ENCODE assay signal across 1 cellular context in the genomic region with DNA sequence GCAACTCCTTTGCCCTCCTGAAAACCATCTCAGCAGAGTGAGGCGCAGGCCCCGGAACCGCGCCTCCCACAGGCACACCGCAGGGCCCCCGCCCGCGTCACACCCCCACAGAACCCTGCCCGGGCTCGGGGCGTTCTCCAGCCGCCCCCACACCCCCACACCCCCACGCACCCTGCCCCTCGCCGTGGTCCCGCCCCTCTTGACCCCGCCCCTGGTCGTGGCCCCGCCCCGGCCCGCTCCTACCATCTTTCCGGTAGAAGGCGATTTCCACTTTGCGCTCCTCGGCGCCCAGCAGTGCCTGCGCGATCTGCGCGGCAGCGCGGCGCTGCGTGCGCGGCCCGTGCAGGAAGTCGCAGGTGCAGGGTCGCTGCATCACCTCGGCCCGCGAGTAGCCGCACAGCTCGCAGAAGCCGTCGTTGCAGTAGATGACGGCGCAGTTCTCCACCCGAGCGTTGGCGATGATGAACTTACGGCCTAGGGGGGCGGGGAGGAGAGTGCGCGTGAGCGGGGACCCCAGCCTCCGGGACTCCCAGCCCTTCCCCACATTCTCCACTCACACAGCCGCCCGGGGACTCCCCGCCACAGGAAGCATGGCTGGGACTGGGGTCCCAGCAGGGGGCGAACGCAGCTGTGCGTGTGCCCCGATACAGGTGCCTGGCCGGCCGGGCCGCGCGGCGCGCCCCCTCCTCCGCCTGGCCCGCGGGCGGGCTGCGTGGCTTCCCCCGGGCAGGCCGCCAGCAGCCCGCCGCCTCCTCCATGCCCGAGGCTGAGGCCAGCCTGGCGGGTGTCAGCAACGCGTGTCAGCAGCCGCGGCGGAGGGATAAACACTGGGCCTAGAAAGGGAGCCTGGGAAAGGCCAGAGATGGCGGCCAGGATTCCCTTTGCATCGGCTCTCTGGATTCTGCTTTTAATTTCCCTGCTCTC.
TF ChIP-seq lines count a peak whose summit lies in the region.

No MANE protein-coding gene starts in this region.

TF ChIP-seq in K562, 482 proteins besides CTCF, POLR2A, EP300 and RAD21 (continued from another document and continues in another):
- TF ChIP-seq, protein P1, sequence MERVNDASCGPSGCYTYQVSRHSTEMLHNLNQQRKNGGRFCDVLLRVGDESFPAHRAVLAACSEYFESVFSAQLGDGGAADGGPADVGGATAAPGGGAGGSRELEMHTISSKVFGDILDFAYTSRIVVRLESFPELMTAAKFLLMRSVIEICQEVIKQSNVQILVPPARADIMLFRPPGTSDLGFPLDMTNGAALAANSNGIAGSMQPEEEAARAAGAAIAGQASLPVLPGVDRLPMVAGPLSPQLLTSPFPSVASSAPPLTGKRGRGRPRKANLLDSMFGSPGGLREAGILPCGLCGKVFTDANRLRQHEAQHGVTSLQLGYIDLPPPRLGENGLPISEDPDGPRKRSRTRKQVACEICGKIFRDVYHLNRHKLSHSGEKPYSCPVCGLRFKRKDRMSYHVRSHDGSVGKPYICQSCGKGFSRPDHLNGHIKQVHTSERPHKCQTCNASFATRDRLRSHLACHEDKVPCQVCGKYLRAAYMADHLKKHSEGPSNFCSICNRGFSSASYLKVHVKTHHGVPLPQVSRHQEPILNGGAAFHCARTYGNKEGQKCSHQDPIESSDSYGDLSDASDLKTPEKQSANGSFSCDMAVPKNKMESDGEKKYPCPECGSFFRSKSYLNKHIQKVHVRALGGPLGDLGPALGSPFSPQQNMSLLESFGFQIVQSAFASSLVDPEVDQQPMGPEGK (CRISPR knock-in tag; IDR thresholded peaks at IDR 0.05; ENCODE audit: borderline replicate concordance) = no peak
- TF ChIP-seq HMG20B (CRISPR knock-in tag; IDR thresholded peaks at IDR 0.05) = no peak
- no peak for TF ChIP-seq ZC3H8 (IDR thresholded peaks at IDR 0.05)
- no peak for TF ChIP-seq ZNF695 (CRISPR knock-in tag; IDR thresholded peaks at IDR 0.05)
- no peak for TF ChIP-seq MCM2 (IDR thresholded peaks at IDR 0.05; ENCODE audit: low read depth)
- no peak for TF ChIP-seq CHCHD3 (CRISPR knock-in tag; IDR thresholded peaks at IDR 0.05)
- TF ChIP-seq SMAD3 (CRISPR knock-in tag; conservative IDR thresholded peaks at IDR 0.05) = no peak
- TF ChIP-seq GTF2F1 (IDR thresholded peaks at IDR 0.05; ENCODE audit: low read depth, low read length) = peak; percentile 53; the same call in 1 of the 2 replicates
- no peak for TF ChIP-seq ZNF23 (CRISPR knock-in tag; IDR thresholded peaks at IDR 0.05)
- TF ChIP-seq KDM5B (IDR thresholded peaks at IDR 0.05; ENCODE audit: insufficient replicate concordance, low read depth, low read length) = peak; percentile 86
- 0 out of 2 replicates have a peak, but pooled peaks have one; percentile 6 for TF ChIP-seq HDAC6 (IDR thresholded peaks at IDR 0.05; ENCODE audit: low read depth, low read length)
- no peak for TF ChIP-seq ZZZ3 (IDR thresholded peaks at IDR 0.05)
- TF ChIP-seq, protein P2, sequence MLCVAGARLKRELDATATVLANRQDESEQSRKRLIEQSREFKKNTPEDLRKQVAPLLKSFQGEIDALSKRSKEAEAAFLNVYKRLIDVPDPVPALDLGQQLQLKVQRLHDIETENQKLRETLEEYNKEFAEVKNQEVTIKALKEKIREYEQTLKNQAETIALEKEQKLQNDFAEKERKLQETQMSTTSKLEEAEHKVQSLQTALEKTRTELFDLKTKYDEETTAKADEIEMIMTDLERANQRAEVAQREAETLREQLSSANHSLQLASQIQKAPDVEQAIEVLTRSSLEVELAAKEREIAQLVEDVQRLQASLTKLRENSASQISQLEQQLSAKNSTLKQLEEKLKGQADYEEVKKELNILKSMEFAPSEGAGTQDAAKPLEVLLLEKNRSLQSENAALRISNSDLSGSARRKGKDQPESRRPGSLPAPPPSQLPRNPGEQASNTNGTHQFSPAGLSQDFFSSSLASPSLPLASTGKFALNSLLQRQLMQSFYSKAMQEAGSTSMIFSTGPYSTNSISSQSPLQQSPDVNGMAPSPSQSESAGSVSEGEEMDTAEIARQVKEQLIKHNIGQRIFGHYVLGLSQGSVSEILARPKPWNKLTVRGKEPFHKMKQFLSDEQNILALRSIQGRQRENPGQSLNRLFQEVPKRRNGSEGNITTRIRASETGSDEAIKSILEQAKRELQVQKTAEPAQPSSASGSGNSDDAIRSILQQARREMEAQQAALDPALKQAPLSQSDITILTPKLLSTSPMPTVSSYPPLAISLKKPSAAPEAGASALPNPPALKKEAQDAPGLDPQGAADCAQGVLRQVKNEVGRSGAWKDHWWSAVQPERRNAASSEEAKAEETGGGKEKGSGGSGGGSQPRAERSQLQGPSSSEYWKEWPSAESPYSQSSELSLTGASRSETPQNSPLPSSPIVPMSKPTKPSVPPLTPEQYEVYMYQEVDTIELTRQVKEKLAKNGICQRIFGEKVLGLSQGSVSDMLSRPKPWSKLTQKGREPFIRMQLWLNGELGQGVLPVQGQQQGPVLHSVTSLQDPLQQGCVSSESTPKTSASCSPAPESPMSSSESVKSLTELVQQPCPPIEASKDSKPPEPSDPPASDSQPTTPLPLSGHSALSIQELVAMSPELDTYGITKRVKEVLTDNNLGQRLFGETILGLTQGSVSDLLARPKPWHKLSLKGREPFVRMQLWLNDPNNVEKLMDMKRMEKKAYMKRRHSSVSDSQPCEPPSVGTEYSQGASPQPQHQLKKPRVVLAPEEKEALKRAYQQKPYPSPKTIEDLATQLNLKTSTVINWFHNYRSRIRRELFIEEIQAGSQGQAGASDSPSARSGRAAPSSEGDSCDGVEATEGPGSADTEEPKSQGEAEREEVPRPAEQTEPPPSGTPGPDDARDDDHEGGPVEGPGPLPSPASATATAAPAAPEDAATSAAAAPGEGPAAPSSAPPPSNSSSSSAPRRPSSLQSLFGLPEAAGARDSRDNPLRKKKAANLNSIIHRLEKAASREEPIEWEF (CRISPR knock-in tag; IDR thresholded peaks at IDR 0.05) = no peak
- TF ChIP-seq PURB (CRISPR knock-in tag; IDR thresholded peaks at IDR 0.05; ENCODE audit: low read depth) = no peak
- TF ChIP-seq, protein P3, sequence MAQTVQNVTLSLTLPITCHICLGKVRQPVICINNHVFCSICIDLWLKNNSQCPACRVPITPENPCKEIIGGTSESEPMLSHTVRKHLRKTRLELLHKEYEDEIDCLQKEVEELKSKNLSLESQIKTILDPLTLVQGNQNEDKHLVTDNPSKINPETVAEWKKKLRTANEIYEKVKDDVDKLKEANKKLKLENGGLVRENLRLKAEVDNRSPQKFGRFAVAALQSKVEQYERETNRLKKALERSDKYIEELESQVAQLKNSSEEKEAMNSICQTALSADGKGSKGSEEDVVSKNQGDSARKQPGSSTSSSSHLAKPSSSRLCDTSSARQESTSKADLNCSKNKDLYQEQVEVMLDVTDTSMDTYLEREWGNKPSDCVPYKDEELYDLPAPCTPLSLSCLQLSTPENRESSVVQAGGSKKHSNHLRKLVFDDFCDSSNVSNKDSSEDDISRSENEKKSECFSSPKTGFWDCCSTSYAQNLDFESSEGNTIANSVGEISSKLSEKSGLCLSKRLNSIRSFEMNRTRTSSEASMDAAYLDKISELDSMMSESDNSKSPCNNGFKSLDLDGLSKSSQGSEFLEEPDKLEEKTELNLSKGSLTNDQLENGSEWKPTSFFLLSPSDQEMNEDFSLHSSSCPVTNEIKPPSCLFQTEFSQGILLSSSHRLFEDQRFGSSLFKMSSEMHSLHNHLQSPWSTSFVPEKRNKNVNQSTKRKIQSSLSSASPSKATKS (CRISPR knock-in tag; IDR thresholded peaks at IDR 0.05) = no peak
- TF ChIP-seq ZNF444 (CRISPR knock-in tag; IDR thresholded peaks at IDR 0.05) = no peak
- peak; percentile 22; the same call in 1 of the 2 replicates for TF ChIP-seq E2F3 (CRISPR knock-in tag; IDR thresholded peaks at IDR 0.05)
- no peak for TF ChIP-seq BCL6 (CRISPR knock-in tag; IDR thresholded peaks at IDR 0.05)
- TF ChIP-seq, protein P4, sequence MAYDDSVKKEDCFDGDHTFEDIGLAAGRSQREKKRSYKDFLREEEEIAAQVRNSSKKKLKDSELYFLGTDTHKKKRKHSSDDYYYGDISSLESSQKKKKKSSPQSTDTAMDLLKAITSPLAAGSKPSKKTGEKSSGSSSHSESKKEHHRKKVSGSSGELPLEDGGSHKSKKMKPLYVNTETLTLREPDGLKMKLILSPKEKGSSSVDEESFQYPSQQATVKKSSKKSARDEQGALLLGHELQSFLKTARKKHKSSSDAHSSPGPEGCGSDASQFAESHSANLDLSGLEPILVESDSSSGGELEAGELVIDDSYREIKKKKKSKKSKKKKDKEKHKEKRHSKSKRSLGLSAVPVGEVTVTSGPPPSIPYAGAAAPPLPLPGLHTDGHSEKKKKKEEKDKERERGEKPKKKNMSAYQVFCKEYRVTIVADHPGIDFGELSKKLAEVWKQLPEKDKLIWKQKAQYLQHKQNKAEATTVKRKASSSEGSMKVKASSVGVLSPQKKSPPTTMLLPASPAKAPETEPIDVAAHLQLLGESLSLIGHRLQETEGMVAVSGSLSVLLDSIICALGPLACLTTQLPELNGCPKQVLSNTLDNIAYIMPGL (CRISPR knock-in tag; IDR thresholded peaks at IDR 0.05) = peak; percentile 60; the same call in 1 of the 2 replicates
- TF ChIP-seq ZNF79 (CRISPR knock-in tag; IDR thresholded peaks at IDR 0.05; ENCODE audit: low read depth) = no peak
- TF ChIP-seq, protein P5, sequence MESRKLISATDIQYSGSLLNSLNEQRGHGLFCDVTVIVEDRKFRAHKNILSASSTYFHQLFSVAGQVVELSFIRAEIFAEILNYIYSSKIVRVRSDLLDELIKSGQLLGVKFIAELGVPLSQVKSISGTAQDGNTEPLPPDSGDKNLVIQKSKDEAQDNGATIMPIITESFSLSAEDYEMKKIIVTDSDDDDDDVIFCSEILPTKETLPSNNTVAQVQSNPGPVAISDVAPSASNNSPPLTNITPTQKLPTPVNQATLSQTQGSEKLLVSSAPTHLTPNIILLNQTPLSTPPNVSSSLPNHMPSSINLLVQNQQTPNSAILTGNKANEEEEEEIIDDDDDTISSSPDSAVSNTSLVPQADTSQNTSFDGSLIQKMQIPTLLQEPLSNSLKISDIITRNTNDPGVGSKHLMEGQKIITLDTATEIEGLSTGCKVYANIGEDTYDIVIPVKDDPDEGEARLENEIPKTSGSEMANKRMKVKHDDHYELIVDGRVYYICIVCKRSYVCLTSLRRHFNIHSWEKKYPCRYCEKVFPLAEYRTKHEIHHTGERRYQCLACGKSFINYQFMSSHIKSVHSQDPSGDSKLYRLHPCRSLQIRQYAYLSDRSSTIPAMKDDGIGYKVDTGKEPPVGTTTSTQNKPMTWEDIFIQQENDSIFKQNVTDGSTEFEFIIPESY (CRISPR knock-in tag; IDR thresholded peaks at IDR 0.05) = no peak
- TF ChIP-seq PCBP2 (IDR thresholded peaks at IDR 0.05; ENCODE audit: low read depth, low read length, poor library complexity, severe bottlenecking) = no peak
- peak in 1 of 2 experiments; percentile 28; a peak in 2 of 4 replicates for TF ChIP-seq RCOR1 (IDR thresholded peaks at IDR 0.05; ENCODE audit: borderline replicate concordance in 1 of 2, low read depth in 2 of 2, low read length in 2 of 2)
- no peak for TF ChIP-seq SNIP1 (IDR thresholded peaks at IDR 0.05; ENCODE audit: low read depth)
- peak; percentile 62; the same call in 1 of the 2 replicates for TF ChIP-seq HDAC8 (tag; IDR thresholded peaks at IDR 0.05)
- TF ChIP-seq, protein P6, sequence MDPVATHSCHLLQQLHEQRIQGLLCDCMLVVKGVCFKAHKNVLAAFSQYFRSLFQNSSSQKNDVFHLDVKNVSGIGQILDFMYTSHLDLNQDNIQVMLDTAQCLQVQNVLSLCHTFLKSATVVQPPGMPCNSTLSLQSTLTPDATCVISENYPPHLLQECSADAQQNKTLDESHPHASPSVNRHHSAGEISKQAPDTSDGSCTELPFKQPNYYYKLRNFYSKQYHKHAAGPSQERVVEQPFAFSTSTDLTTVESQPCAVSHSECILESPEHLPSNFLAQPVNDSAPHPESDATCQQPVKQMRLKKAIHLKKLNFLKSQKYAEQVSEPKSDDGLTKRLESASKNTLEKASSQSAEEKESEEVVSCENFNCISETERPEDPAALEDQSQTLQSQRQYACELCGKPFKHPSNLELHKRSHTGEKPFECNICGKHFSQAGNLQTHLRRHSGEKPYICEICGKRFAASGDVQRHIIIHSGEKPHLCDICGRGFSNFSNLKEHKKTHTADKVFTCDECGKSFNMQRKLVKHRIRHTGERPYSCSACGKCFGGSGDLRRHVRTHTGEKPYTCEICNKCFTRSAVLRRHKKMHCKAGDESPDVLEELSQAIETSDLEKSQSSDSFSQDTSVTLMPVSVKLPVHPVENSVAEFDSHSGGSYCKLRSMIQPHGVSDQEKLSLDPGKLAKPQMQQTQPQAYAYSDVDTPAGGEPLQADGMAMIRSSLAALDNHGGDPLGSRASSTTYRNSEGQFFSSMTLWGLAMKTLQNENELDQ (CRISPR knock-in tag; IDR thresholded peaks at IDR 0.05; ENCODE audit: borderline replicate concordance) = no peak
- peak; percentile 66 for TF ChIP-seq CREM (IDR thresholded peaks at IDR 0.05; ENCODE audit: low read depth)
- TF ChIP-seq ZNF212 (CRISPR knock-in tag; IDR thresholded peaks at IDR 0.05) = no peak
- TF ChIP-seq, protein P7, sequence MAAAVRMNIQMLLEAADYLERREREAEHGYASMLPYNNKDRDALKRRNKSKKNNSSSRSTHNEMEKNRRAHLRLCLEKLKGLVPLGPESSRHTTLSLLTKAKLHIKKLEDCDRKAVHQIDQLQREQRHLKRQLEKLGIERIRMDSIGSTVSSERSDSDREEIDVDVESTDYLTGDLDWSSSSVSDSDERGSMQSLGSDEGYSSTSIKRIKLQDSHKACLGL (CRISPR knock-in tag; IDR thresholded peaks at IDR 0.05; ENCODE audit: borderline replicate concordance, poor library complexity, severe bottlenecking) = peak; percentile 39
- TF ChIP-seq, protein P8, sequence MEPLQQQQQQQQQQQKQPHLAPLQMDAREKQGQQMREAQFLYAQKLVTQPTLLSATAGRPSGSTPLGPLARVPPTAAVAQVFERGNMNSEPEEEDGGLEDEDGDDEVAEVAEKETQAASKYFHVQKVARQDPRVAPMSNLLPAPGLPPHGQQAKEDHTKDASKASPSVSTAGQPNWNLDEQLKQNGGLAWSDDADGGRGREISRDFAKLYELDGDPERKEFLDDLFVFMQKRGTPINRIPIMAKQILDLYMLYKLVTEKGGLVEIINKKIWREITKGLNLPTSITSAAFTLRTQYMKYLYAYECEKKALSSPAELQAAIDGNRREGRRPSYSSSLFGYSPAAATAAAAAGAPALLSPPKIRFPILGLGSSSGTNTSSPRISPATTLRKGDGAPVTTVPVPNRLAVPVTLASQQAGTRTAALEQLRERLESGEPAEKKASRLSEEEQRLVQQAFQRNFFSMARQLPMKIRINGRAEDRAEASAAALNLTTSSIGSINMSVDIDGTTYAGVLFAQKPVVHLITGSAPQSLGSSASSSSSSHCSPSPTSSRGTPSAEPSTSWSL (CRISPR knock-in tag; IDR thresholded peaks at IDR 0.05; ENCODE audit: borderline replicate concordance) = no peak; the same call in 1 of the 2 replicates
- TF ChIP-seq MTF1 (CRISPR knock-in tag; IDR thresholded peaks at IDR 0.05; ENCODE audit: borderline replicate concordance) = no peak
- TF ChIP-seq KLF16 (IDR thresholded peaks at IDR 0.05) = peak; percentile 39; the same call in 1 of the 2 replicates
- TF ChIP-seq CTBP1 (IDR thresholded peaks at IDR 0.05; ENCODE audit: borderline replicate concordance) = peak; percentile 98
- TF ChIP-seq BRCA1 (IDR thresholded peaks at IDR 0.05) = no peak
- TF ChIP-seq BRCA1 (CRISPR knock-in tag; IDR thresholded peaks at IDR 0.05) = no peak
